17 cellular contexts compared by ENCODE assay signal in the genomic region with DNA sequence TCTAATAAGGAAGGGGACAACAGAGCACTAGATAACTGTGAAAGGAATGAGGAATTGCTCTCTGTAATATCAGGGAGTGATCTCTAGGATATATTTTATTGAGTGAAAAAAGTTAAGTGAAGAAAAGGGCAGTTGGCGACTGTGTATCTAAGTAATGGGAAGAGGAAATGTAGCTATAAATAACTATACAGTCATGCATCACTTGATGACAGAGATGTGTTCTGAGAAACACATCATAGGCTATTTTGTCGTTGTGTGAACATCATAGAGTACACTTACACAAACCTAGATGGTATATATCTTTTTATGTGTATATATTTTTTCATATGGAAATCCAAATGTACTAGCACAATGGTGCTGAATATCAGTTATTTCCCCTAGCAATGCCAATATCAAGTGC.
"Had no signal": no experiment of that assay in that cellular context is flagged by ENCODE, and none has a peak within 500 bp of the region (broad histone marks: within the 10 kb centered on the region; RNA-seq: fewer than 3 reads in every experiment).

No MANE protein-coding gene starts in this region.

- ATAC-seq: left lung had no signal

- H3K36me3 ChIP-seq: left lung, prostate gland, tibial nerve had no signal

- H3K9me3 Mint-ChIP-seq: neural crest cell had no signal

- H3K4me3 ChIP-seq: dorsolateral prefrontal cortex, left lung, prostate gland, skin epidermis, tibial nerve had no signal

- H3K27me3 Mint-ChIP-seq: stimulated activated naive CD8-positive, alpha-beta T cell treated with anti-CD3 and anti-CD28 coated beads, Interleukin-15, Interleukin-2, amounts not matched to agents 100 ng/mL and 50 ng/mL, for 24 hours had no signal

- H3K9me3 ChIP-seq: left lung, prostate gland, tibial nerve had no signal

- DNase-seq: activated CD4-positive, alpha-beta T cell treated with anti-CD3 and anti-CD28 coated beads, Interleukin-2, amount 50 U/mL, for 1 hour; activated CD4-positive, CD25-positive, alpha-beta regulatory T cell treated with anti-CD3 and anti-CD28 coated beads, Interleukin-2, amount 50 U/mL, for 72 hours; caudate nucleus; dorsolateral prefrontal cortex; foreskin melanocyte; kidney; left lung; right cardiac atrium; T-helper 1 cell; T-helper 9 cell had no signal

- H3K4me3 Mint-ChIP-seq: activated naive CD8-positive, alpha-beta T cell; neural crest cell; stimulated activated naive CD8-positive, alpha-beta T cell treated with anti-CD3 and anti-CD28 coated beads, Interleukin-15, Interleukin-2, amounts not matched to agents 100 ng/mL and 50 ng/mL, for 24 hours had no signal

- H3K27me3 ChIP-seq: dorsolateral prefrontal cortex, left lung, tibial nerve had no signal

- H3K4me1 ChIP-seq: left lung, prostate gland, tibial nerve had no signal

- H3K27ac ChIP-seq: dorsolateral prefrontal cortex, left lung, prostate gland, skin epidermis, tibial nerve, VCaP had no signal

- H3K27ac Mint-ChIP-seq: activated naive CD8-positive, alpha-beta T cell; stimulated activated naive CD8-positive, alpha-beta T cell treated with anti-CD3 and anti-CD28 coated beads, Interleukin-15, Interleukin-2, amounts not matched to agents 100 ng/mL and 50 ng/mL, for 24 hours had no signal

- H3K36me3 Mint-ChIP-seq: activated naive CD8-positive, alpha-beta T cell had no signal
